ENCODE assay signal across 19 cellular contexts in genomic region chr11:26846222-26846621, GRCh38.
A peak's percentile ranks its signal among the peaks of the same experiment; 100 is the strongest.
DNase-seq lines count a peak whose midpoint lies in the region; ATAC-seq, FAIRE-seq and TF ChIP-seq lines count a peak whose summit lies in the region.
"Had no signal": no experiment of that assay in that cellular context is flagged by ENCODE, and none has a peak within 500 bp of the region (broad histone marks: within the 10 kb centered on the region; RNA-seq: fewer than 3 reads in every experiment).

No MANE protein-coding gene starts in this region.

- TF ChIP-seq POLR2A in prostate gland (IDR thresholded peaks at IDR 0.05) (no peak), vagina (IDR thresholded peaks at IDR 0.05) (no peak)

- H3K36me3 ChIP-seq in GM23338 (ENCODE audit: insufficient read depth) (no peaks in the 10 kb centered on the region), bronchial epithelial cell (ENCODE audit: control insufficient read depth, insufficient read depth, low read length) (no peaks in the 10 kb centered on the region), prostate gland (no peaks in the 10 kb centered on the region), vagina (no peaks in the 10 kb centered on the region)
- H3K36me3 ChIP-seq: SJCRH30 had no signal

- no peak overlapping the region for H3K4me3 ChIP-seq in GM23338
- no peak overlapping the region for H3K4me3 ChIP-seq in bronchial epithelial cell (ENCODE audit: low read depth, low read length)
- no peak overlapping the region for H3K4me3 ChIP-seq in prostate gland
- no peak overlapping the region for H3K4me3 ChIP-seq in vagina
- H3K4me3 ChIP-seq: GM23248, SJCRH30 had no signal

- no peak overlapping the region for H3K4me3 Mint-ChIP-seq in GM23338
- H3K4me3 Mint-ChIP-seq: CD14-positive monocyte had no signal

- H3K9me3 Mint-ChIP-seq in GM23338 = no peaks in the 10 kb centered on the region

- DNase-seq in GM23338 (ENCODE audit: low spot score) (peak; percentile 37), bronchial epithelial cell (ENCODE audit: low read depth) (no peak), prostate gland (ENCODE audit: low spot score) (no peak), vagina (ENCODE audit: extremely low spot score in 2 of 2) (no peak), DMS153 treated with DMSO at 0.1 percent for 48 hours (lab: John Stamatoyannopoulos, UW; ENCODE audit: unreplicated experiment) (no peak), KG1 (lab: John Stamatoyannopoulos, UW) (no peak)
- no peak for DNase-seq in activated CD4-positive, alpha-beta T cell treated with anti-CD3 and anti-CD28 coated beads, Interleukin-2, amount 50 U/mL, for 1 hour
- DNase-seq: AML-193; GM23248; NCI-H1105 treated with DMSO at 0.1 percent for 48 hours; NCI-H187; NCI-H446 treated with DMSO at 0.1 percent for 48 hours; NK-92 treated with Interleukin-12 subunit alpha and Interleukin-12 subunit beta, amount 100 ng/mL, for 24 hours; RPMI8226; SJCRH30 had no signal

- no peak overlapping the region for H3K4me2 ChIP-seq in GM23338

- H3K36me3 Mint-ChIP-seq in GM23338 (ENCODE audit: low read depth) = no peaks in the 10 kb centered on the region
- H3K36me3 Mint-ChIP-seq: CD14-positive monocyte, IgD-negative memory B cell had no signal

- H3K27ac ChIP-seq in GM23338 (ENCODE audit: low read depth) (no peak overlapping the region), prostate gland (peak overlapping the region; percentile 56 to 81), vagina (peak overlapping the region; percentile 81)
- H3K27ac ChIP-seq: GM23248, HL-60, SJCRH30 had no signal

- H3K27me3 ChIP-seq in GM23338 (ENCODE audit: insufficient read depth) (no peaks in the 10 kb centered on the region), bronchial epithelial cell (ENCODE audit: control insufficient read depth, insufficient read depth, low read length) (no peaks in the 10 kb centered on the region), prostate gland (replicated peaks; ENCODE audit: insufficient read depth) (no peaks in the 10 kb centered on the region), vagina (no peaks in the 10 kb centered on the region)
- H3K27me3 ChIP-seq: SJCRH30 had no signal

- peaks cover 8% of the 10 kb centered on the region for H3K4me1 ChIP-seq in GM23338 (ENCODE audit: insufficient read depth)
- peaks cover 4% of the 10 kb centered on the region for H3K4me1 ChIP-seq in prostate gland (replicated peaks)
- H3K4me1 ChIP-seq in vagina = peaks cover 67% of the 10 kb centered on the region
- H3K4me1 ChIP-seq: SJCRH30 had no signal

- no peaks in the 10 kb centered on the region for H3K27me3 Mint-ChIP-seq in GM23338 (ENCODE audit: insufficient read depth, low read depth, poor library complexity)
- H3K27me3 Mint-ChIP-seq: IgD-negative memory B cell had no signal

- intact Hi-C loops in prostate gland (cut with DNase I) (loop anchor here (2.0 to 10.0 kb wide), 3 partner anchors 101 to 239 kb away; partner anchors contain the start of gene FIBIN), vagina (cut with DNase I) (loop anchor here (1.0 kb wide), 1 partner anchor 25 kb away; no protein-coding TSS in a partner anchor)

- TF ChIP-seq CTCF in GM23338 (conservative IDR thresholded peaks at IDR 0.05; ENCODE audit: low read depth in 2 of 2) (no peak), bronchial epithelial cell (IDR thresholded peaks at IDR 0.05; ENCODE audit: insufficient read depth, low read length, severe bottlenecking) (no peak), prostate gland (IDR thresholded peaks at IDR 0.05) (no peak), vagina (IDR thresholded peaks at IDR 0.05) (no peak)

- H4K20me1 ChIP-seq in GM23338 (replicated peaks; ENCODE audit: insufficient read depth) = no peaks in the 10 kb centered on the region

- H3K9me3 ChIP-seq in prostate gland (no peaks in the 10 kb centered on the region), vagina (no peaks in the 10 kb centered on the region)
- H3K9me3 ChIP-seq: SJCRH30 had no signal

- no peak overlapping the region for H2AFZ ChIP-seq in GM23338
- H2AFZ ChIP-seq: GM23248 had no signal

- H3F3A ChIP-seq in GM23338 (replicated peaks; ENCODE audit: low read depth) = no peaks in the 10 kb centered on the region

- peaks cover 10% of the 10 kb centered on the region for H3K4me1 Mint-ChIP-seq in GM23338
- H3K4me1 Mint-ChIP-seq: CD14-positive monocyte, IgD-negative memory B cell had no signal

- WGBS in prostate gland = 80% methylated on average over 2 of the region's 2 CpGs

- H3K79me2 ChIP-seq in GM23338 (replicated peaks; ENCODE audit: insufficient read depth) = no peaks in the 10 kb centered on the region

- peaks cover 3% of the 10 kb centered on the region for H3K9me2 ChIP-seq in GM23338 (ENCODE audit: insufficient read depth)

- no peak overlapping the region for H3K27ac Mint-ChIP-seq in GM23338
- H3K27ac Mint-ChIP-seq: CD14-positive monocyte, IgD-negative memory B cell had no signal

- ATAC-seq in GM23338 = no peak

- FAIRE-seq in bronchial epithelial cell (lab: Jason Lieb, UNC) = peak; percentile 23
- FAIRE-seq: HTR-8/SVneo had no signal

TF ChIP-seq in GM23338, 12 proteins besides CTCF, POLR2A, EP300 and RAD21 (continues in another document):
- TF ChIP-seq ZNF331 (CRISPR knock-in tag; IDR thresholded peaks at IDR 0.05; ENCODE audit: low read depth) (no peak), ZNF114 (CRISPR knock-in tag; IDR thresholded peaks at IDR 0.05) (no peak), JUNB (IDR thresholded peaks at IDR 0.05; ENCODE audit: unreplicated experiment) (no peak), STAT1 (IDR thresholded peaks at IDR 0.05; ENCODE audit: unreplicated experiment) (no peak), CREB1 (CRISPR knock-in tag; IDR thresholded peaks at IDR 0.05; ENCODE audit: low read depth) (no peak), ZNF462 (CRISPR knock-in tag; IDR thresholded peaks at IDR 0.05) (no peak), EZH2phosphoT487 (IDR thresholded peaks at IDR 0.05; ENCODE audit: unreplicated experiment) (no peak)
